Comparison of ENCODE assay signal across 7 cellular contexts in genomic region chr1:148277865-148278279, GRCh38.
DNase-seq lines count a peak whose midpoint lies in the region; FAIRE-seq and TF ChIP-seq lines count a peak whose summit lies in the region.
"Not testable (repeated sequence)": the region's sequence is repeated elsewhere in the genome, so short reads cannot be mapped to it uniquely, and the experiment has no call there.

No MANE protein-coding gene starts in this region.

- no CpG with 5 or more reads among the region's 2 CpGs for WGBS in trophoblast cell (ENCODE audit: extremely low coverage, insufficient coverage, insufficient read length)

- H3K4me1 ChIP-seq in PC-9 (replicated peaks; ENCODE audit: insufficient read depth): peaks cover 30% of the 10 kb centered on the region
- peaks cover 18% of the 10 kb centered on the region for H3K4me1 ChIP-seq in keratinocyte (ENCODE audit: control insufficient read depth, extremely low read depth, insufficient read depth, low read length)
- not testable (repeated sequence) for H3K4me1 ChIP-seq in trophoblast cell (ENCODE audit: control insufficient read depth in 1 of 2, insufficient read depth in 2 of 2, low read length in 2 of 2)

- not testable (repeated sequence) for H3K36me3 Mint-ChIP-seq in HFFc6 (ENCODE audit: low read depth)

- not testable (repeated sequence) for H3K14ac ChIP-seq in trophoblast cell (ENCODE audit: low read length)

- H3K27ac Mint-ChIP-seq in HFFc6: peak overlapping the region; percentile 73

- not testable (repeated sequence) for H2BK5ac ChIP-seq in trophoblast cell (ENCODE audit: low read depth, low read length, poor library complexity)

- DNase-seq in EH (ENCODE audit: low read depth): peak; percentile 54
- DNase-seq in HFFc6: peak; percentile 50
- peak; percentile 53 to 92 for DNase-seq in PC-9
- DNase-seq in bronchial epithelial cell (ENCODE audit: low read depth): peak; percentile 74
- peak; percentile 36 for DNase-seq in fibroblast of mammary gland (ENCODE audit: low read depth)
- not testable (repeated sequence) for DNase-seq in keratinocyte (ENCODE audit: low read depth, low spot score)
- peak; percentile 44 to 67 for DNase-seq in trophoblast cell

- H3K23ac ChIP-seq in trophoblast cell (ENCODE audit: low read length): not testable (repeated sequence)

- not testable (repeated sequence) for H4K8ac ChIP-seq in trophoblast cell (ENCODE audit: low read depth, low read length)

- H4K91ac ChIP-seq in trophoblast cell (ENCODE audit: low read depth, low read length): not testable (repeated sequence)

- H3K4ac ChIP-seq in trophoblast cell (ENCODE audit: low read depth, low read length): not testable (repeated sequence)

- intact Hi-C loops in PC-9 (cut with micrococcal nuclease; ENCODE audit: unreplicated experiment): loop anchor here (2.0 kb wide), 1 partner anchor 25 kb away; no protein-coding TSS in a partner anchor

- H3K9me3 ChIP-seq in PC-9 (ENCODE audit: insufficient read depth, low read depth); keratinocyte (ENCODE audit: control insufficient read depth, low read depth, low read length); trophoblast cell (ENCODE audit: insufficient read depth, low read depth, low read length): not testable (repeated sequence)

- dilution Hi-C loops in keratinocyte (cut with MboI; ENCODE audit: extremely low pct_ligation_motif_present, low sequenced_read_pairs): not testable (repeated sequence)

- POLR2A ChIA-PET in PC-9 (lab: Charles Lee; ENCODE audit: unreplicated experiment): interaction anchor here (0.7 to 1.6 kb wide), 3 partner anchors 14 to 520 kb away, joined by 6 to 22 read pairs (median 8); no protein-coding TSS in a partner anchor

- H2BK120ac ChIP-seq in trophoblast cell (ENCODE audit: insufficient read depth, low read length, poor library complexity): not testable (repeated sequence)

- H3K79me1 ChIP-seq in trophoblast cell (ENCODE audit: low read length): not testable (repeated sequence)

- not testable (repeated sequence) for H3K36me3 ChIP-seq in PC-9 (ENCODE audit: low read depth); bronchial epithelial cell (ENCODE audit: control insufficient read depth, insufficient read depth, low read length); keratinocyte (ENCODE audit: control insufficient read depth in 2 of 2, extremely low read depth in 1 of 2, insufficient read depth in 2 of 2, low read length in 2 of 2); trophoblast cell (ENCODE audit: control insufficient read depth in 1 of 2, insufficient read depth in 2 of 2, low read length in 2 of 2)

- not testable (repeated sequence) for H2AFZ ChIP-seq in PC-9; trophoblast cell (ENCODE audit: insufficient read depth, low read length, poor library complexity)
- peak overlapping the region; percentile 36 for H2AFZ ChIP-seq in keratinocyte (ENCODE audit: control insufficient read depth, low read length)

- not testable (repeated sequence) for BruUV-seq in PC-9 (replicated peaks; lab: Mats Ljungman, UMichigan)

- peaks cover 15% of the 10 kb centered on the region; the same call in 1 of the 2 replicates for H3K79me2 ChIP-seq in PC-9 (ENCODE audit: low read depth)
- H3K79me2 ChIP-seq in keratinocyte (ENCODE audit: control insufficient read depth, insufficient read depth, low read length); trophoblast cell (ENCODE audit: control insufficient read depth, insufficient read depth, low read length, poor library complexity): not testable (repeated sequence)

- not testable (repeated sequence) for H2BK12ac ChIP-seq in trophoblast cell (ENCODE audit: low read length)

- not testable (repeated sequence) for H4K20me1 ChIP-seq in PC-9 (ENCODE audit: insufficient read depth); keratinocyte (ENCODE audit: control insufficient read depth, extremely low read depth, insufficient read depth, low read length)

- peaks cover 29% of the 10 kb centered on the region for H3F3A ChIP-seq in PC-9 (ENCODE audit: insufficient read depth, low read depth)

- H3K9me3 Mint-ChIP-seq in HFFc6: not testable (repeated sequence)

- H2AK5ac ChIP-seq in trophoblast cell (ENCODE audit: low read length): not testable (repeated sequence)

- not testable (repeated sequence) for FAIRE-seq in bronchial epithelial cell (lab: Jason Lieb, UNC); keratinocyte (lab: Jason Lieb, UNC)

- not testable (repeated sequence) for H3K18ac ChIP-seq in trophoblast cell (ENCODE audit: low read length)

- H3K9me2 ChIP-seq in PC-9 (ENCODE audit: insufficient read depth): not testable (repeated sequence)

- H4K12ac ChIP-seq in trophoblast cell (ENCODE audit: low read depth, low read length): not testable (repeated sequence)

- H3K27me3 Mint-ChIP-seq in HFFc6 (ENCODE audit: insufficient read depth): peaks cover 12% of the 10 kb centered on the region

- peak overlapping the region; percentile 75; the same call in 1 of the 2 replicates for H3K4me3 ChIP-seq in PC-9
- not testable (repeated sequence) for H3K4me3 ChIP-seq in bronchial epithelial cell (ENCODE audit: low read depth, low read length); fibroblast of mammary gland (ENCODE audit: control insufficient read depth, low read depth, low read length); keratinocyte (ENCODE audit: control insufficient read depth in 2 of 3, extremely low read depth in 1 of 3, insufficient read depth in 2 of 3, low read depth in 1 of 3, low read length in 3 of 3); trophoblast cell (ENCODE audit: low read depth, low read length)

- H3K4me1 Mint-ChIP-seq in HFFc6 (ENCODE audit: low read depth): peaks cover 27% of the 10 kb centered on the region

- H3K4me2 ChIP-seq in PC-9 (peak overlapping the region; percentile 91), keratinocyte (ENCODE audit: control insufficient read depth, extremely low read depth, insufficient read depth, low read depth, low read length) (peak overlapping the region; percentile 39)
- H3K4me2 ChIP-seq in trophoblast cell (ENCODE audit: low read length): not testable (repeated sequence)

- H3K27ac ChIP-seq in PC-9 (peak overlapping the region; percentile 93), keratinocyte (ENCODE audit: control insufficient read depth, insufficient read depth, low read length) (peak overlapping the region; percentile 36)
- H3K27ac ChIP-seq in trophoblast cell (ENCODE audit: low read depth, low read length): not testable (repeated sequence)

- TF ChIP-seq CTCF in HFFc6 (IDR thresholded peaks at IDR 0.05); PC-9 (conservative IDR thresholded peaks at IDR 0.05); bronchial epithelial cell (IDR thresholded peaks at IDR 0.05; ENCODE audit: insufficient read depth, low read length, severe bottlenecking); fibroblast of mammary gland (conservative IDR thresholded peaks at IDR 0.05; ENCODE audit: control insufficient read depth, insufficient read depth, low read depth, low read length); keratinocyte (optimal IDR thresholded peaks at IDR 0.05 in 1 of 3, IDR thresholded peaks at IDR 0.05 in 1 of 3, conservative IDR thresholded peaks at IDR 0.05 in 1 of 3; ENCODE audit: extremely low read depth in 1 of 3, insufficient read depth in 2 of 3, low read length in 3 of 3): not testable (repeated sequence)

- H3K27me3 ChIP-seq in PC-9 (ENCODE audit: insufficient read depth, low read depth); bronchial epithelial cell (ENCODE audit: control insufficient read depth, insufficient read depth, low read length); keratinocyte (ENCODE audit: control insufficient read depth, extremely low read depth, insufficient read depth, low read length); trophoblast cell (ENCODE audit: insufficient read depth, low read length): not testable (repeated sequence)

- not testable (repeated sequence) for H3K9me1 ChIP-seq in keratinocyte (ENCODE audit: control insufficient read depth, extremely low read depth, insufficient read depth, low read length)

- H3K9ac ChIP-seq in keratinocyte (ENCODE audit: control insufficient read depth, extremely low read depth, insufficient read depth, low read length); trophoblast cell (ENCODE audit: low read length): not testable (repeated sequence)

- CTCF ChIA-PET in PC-9 (lab: Charles Lee): not testable (repeated sequence)

- H3K4me3 Mint-ChIP-seq in HFFc6: peak overlapping the region; percentile 62
